ENCODE assay signal across 9 cellular contexts in the genomic region with DNA sequence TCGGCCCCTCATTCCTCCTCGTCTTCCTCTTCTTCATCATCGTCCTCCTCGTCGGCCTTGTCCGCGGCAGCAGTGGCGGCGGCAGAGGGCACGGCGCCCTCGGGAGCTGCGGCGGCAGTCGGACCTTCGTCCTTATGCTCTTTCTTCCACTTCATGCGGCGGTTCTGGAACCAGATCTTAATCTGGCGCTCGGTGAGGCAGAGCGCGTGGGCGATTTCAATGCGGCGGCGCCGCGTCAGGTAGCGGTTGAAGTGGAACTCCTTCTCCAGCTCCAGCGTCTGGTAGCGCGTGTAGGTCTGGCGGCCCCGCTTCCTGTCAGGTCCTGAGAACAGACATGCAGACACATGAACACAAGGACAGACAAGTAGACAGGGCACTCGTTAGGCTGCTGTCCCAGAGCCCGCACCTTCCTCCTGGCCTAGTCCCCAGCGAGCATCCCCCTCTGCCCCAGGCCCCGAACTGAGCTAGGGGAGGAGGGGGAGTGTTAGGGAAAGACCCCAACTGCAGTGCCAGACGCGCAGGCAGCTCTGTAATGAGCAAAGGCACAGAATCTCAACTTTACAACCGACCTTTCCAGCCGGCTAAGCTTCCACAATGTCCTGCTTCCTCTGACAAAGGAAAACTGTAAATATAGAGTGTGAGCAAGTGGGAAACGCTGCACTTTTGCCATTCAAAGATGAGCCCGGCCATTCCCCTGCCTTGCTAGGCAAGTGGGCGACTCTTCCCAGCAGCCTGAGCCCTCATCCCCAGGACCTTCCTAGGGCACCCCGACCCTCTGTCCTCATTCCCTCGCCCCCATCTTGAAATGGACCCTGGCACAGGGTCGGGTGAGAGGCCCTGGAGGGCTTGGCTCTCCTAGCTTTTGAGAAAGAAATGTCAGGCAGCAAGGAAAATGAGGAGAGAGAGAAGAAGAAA. TPM values are rescaled to one million over a fixed set of nuclear protein-coding genes. Genes with fewer than 3 reads are reported as not detected.
DNase-seq lines count a peak whose midpoint lies in the region; ATAC-seq, FAIRE-seq and TF ChIP-seq lines count a peak whose summit lies in the region.
"Had no signal": no experiment of that assay in that cellular context is flagged by ENCODE, and none has a peak within 500 bp of the region (broad histone marks: within the 10 kb centered on the region; RNA-seq: fewer than 3 reads in every experiment).

No MANE protein-coding gene starts in this region.

- H3K27ac ChIP-seq in HepG2 (ENCODE audit: extremely low read length, insufficient read depth, low read length) (no peak overlapping the region), testis (no peak overlapping the region)

- H3K4me1 ChIP-seq in HepG2 (ENCODE audit: insufficient read depth, low read length) (peaks cover 30% of the 10 kb centered on the region), testis (peaks cover 7% of the 10 kb centered on the region)

- intact Hi-C loops in HepG2 (cut with micrococcal nuclease; ENCODE audit: unreplicated experiment) (no loop called here), testis (cut with DNase I; ENCODE audit: low total_unique reads) (no loop called here)

- TF ChIP-seq POLR2A in HepG2 (IDR thresholded peaks at IDR 0.05; ENCODE audit: insufficient read depth in 1 of 2, low read depth in 2 of 2, low read length in 2 of 2) (no peak), testis (IDR thresholded peaks at IDR 0.05) (no peak)

- H3K36me3 ChIP-seq in HepG2 (replicated peaks in 1 of 2; ENCODE audit: control insufficient read depth in 1 of 2, insufficient read depth in 2 of 2, low read length in 2 of 2) (no peaks in the 10 kb centered on the region), testis (ENCODE audit: low read depth, missing control alignments) (no peaks in the 10 kb centered on the region)

- H3K27me3 Mint-ChIP-seq in activated T-cell treated with anti-CD3 and anti-CD28 coated beads, Interleukin-2, amount 50 U/mL, for 24 hours, result peaks cover 96% of the 10 kb centered on the region

- peak overlapping the region; percentile 42 for H3K4me3 Mint-ChIP-seq in activated T-cell treated with anti-CD3 and anti-CD28 coated beads, Interleukin-2, amount 50 U/mL, for 24 hours

- H4K20me1 ChIP-seq in HepG2 (ENCODE audit: insufficient read depth, low read length), result no peaks in the 10 kb centered on the region

- no TSS peak for BruUV-seq in HepG2 (replicated peaks; lab: Mats Ljungman, UMichigan)

- no peak overlapping the region for H3K9ac ChIP-seq in HepG2 (ENCODE audit: insufficient read depth, low read depth, low read length)

- H3K4me1 Mint-ChIP-seq in activated T-cell treated with anti-CD3 and anti-CD28 coated beads, Interleukin-2, amount 50 U/mL, for 24 hours (ENCODE audit: low read depth), result peaks cover 60% of the 10 kb centered on the region

- POLR2A ChIA-PET in HepG2 (lab: Yijun Ruan, JAX) (no interaction called here), HEK293T (lab: Yijun Ruan, JAX) (interaction anchor here (0.7 to 17.5 kb wide), 5 partner anchors 11 to 472 kb away, joined by 3 to 367 read pairs (median 6); a partner anchor contains a TSS)

- H3K9me3 ChIP-seq in HepG2 (ENCODE audit: low read length), result no peaks in the 10 kb centered on the region
- no peaks in the 10 kb centered on the region for H3K9me3 ChIP-seq in testis

- 47% methylated on average over 34 of the region's 48 CpGs for WGBS in HepG2 (ENCODE audit: low lambda C conversion rate)
- 5 to 12% methylated on average over 45 to 48 of the region's 48 CpGs for WGBS in testis, 2 donors

- no peak for TF ChIP-seq CTCF in HepG2 (CRISPR knock-in tag; IDR thresholded peaks at IDR 0.05)
- TF ChIP-seq CTCF in testis (IDR thresholded peaks at IDR 0.05), result no peak

- in situ Hi-C loops in HepG2 (cut with HindIII; ENCODE audit: extremely low pct_ligation_motif_present, low pct_unique_long_range_greater_than_20kb), result loop anchor here (5.0 to 25.0 kb wide), 2 partner anchors 788 to 1068 kb away; no protein-coding TSS in a partner anchor

- H3K9me3 Mint-ChIP-seq in activated T-cell treated with anti-CD3 and anti-CD28 coated beads, Interleukin-2, amount 50 U/mL, for 24 hours, result no peaks in the 10 kb centered on the region

- peak overlapping the region; percentile 80 for H3K27ac Mint-ChIP-seq in activated T-cell treated with anti-CD3 and anti-CD28 coated beads, Interleukin-2, amount 50 U/mL, for 24 hours

- no peaks in the 10 kb centered on the region for H3K79me2 ChIP-seq in HepG2 (ENCODE audit: insufficient read depth, low read length)

- no peak overlapping the region for H2AFZ ChIP-seq in HepG2 (ENCODE audit: low read length)

- H3K4me3 ChIP-seq in HepG2 (replicated peaks in 1 of 3; ENCODE audit: insufficient read depth in 1 of 3, low read depth in 2 of 3, low read length in 3 of 3), result peak overlapping the region in 1 of 3 experiments; percentile 14; a peak in 2 of 6 replicates
- H3K4me3 ChIP-seq in testis, result no peak overlapping the region

- DNase-seq in DMS 273 (lab: John Stamatoyannopoulos, UW; ENCODE audit: unreplicated experiment), result peak; percentile 51
- no peak for DNase-seq in DMS 273 treated with DMSO at 0.1 percent for 48 hours (lab: John Stamatoyannopoulos, UW)
- peak; percentile 62 for DNase-seq in activated T-cell treated with anti-CD3 and anti-CD28 coated beads, Interleukin-2, amount 50 U/mL, for 24 hours
- DNase-seq in HepG2 (ENCODE audit: low spot score), result no peak
- DNase-seq in testis, result peak; percentile 10
- DNase-seq in HEK293T (ENCODE audit: extremely low spot score), result no peak
- no peak for DNase-seq in GM19239 (ENCODE audit: insufficient read length, low spot score)

- CTCF ChIA-PET in HepG2 (lab: Yijun Ruan, JAX; ENCODE audit: low intra/inter-chr PET ratio, low total read pairs) (no interaction called here), HEK293T (lab: Yijun Ruan, JAX) (no interaction called here)

- FAIRE-seq in HepG2 (lab: Jason Lieb, UNC) (no peak), GM19239 (lab: Jason Lieb, UNC) (no peak)
- FAIRE-seq: A204.1 had no signal

- no peak for TF ChIP-seq RAD21 in HepG2 (CRISPR knock-in tag; IDR thresholded peaks at IDR 0.05)

- no peaks in the 10 kb centered on the region for H3K36me3 Mint-ChIP-seq in activated T-cell treated with anti-CD3 and anti-CD28 coated beads, Interleukin-2, amount 50 U/mL, for 24 hours (ENCODE audit: low read depth)

- no peak for ATAC-seq in HepG2
- no peak for ATAC-seq in GM21619 (IDR thresholded peaks at IDR 0.05; ENCODE audit: unreplicated experiment)

- TF ChIP-seq EP300 in HepG2 (IDR thresholded peaks at IDR 0.05; ENCODE audit: low read depth in 2 of 2, low read length in 2 of 2), result no peak
- no peak for TF ChIP-seq EP300 in HepG2 (CRISPR knock-in tag; IDR thresholded peaks at IDR 0.05; ENCODE audit: borderline replicate concordance)

- H3K27me3 ChIP-seq in HepG2 (ENCODE audit: control insufficient read depth in 1 of 2, insufficient read depth in 2 of 2, low read length in 2 of 2) (peaks cover 6 to 61% of the 10 kb centered on the region in 2 experiments), testis (peaks cover 14% of the 10 kb centered on the region)

- H3K4me2 ChIP-seq in HepG2 (ENCODE audit: low read depth, low read length), result peak overlapping the region; percentile 52

RNA-seq across cellular contexts. Expression of a gene that starts 1.3 kb away (rescaled TPM):
- not detected in 2 replicates for total RNA-seq in HepG2 (2016; rRNA removed; fragmentation: Illumina TruSeq; extraction: Trizol)
- total RNA-seq in HepG2 (2016; cell fraction: cytosol; rRNA removed; fragmentation: Illumina TruSeq; extraction: Trizol; ENCODE audit: low read depth), result not detected in 2 replicates
- not detected in 2 replicates for total RNA-seq in HepG2 (2016; cell fraction: insoluble cytoplasmic fraction; rRNA removed; fragmentation: Illumina TruSeq; extraction: Trizol)
- 0.07 and 0.15 TPM in 2 replicates for total RNA-seq in HepG2 (2016; cell fraction: membrane; rRNA removed; fragmentation: Illumina TruSeq; extraction: Trizol)
- total RNA-seq in HepG2 (2016; cell fraction: nucleus; rRNA removed; fragmentation: Illumina TruSeq; extraction: Trizol), result not detected in 2 replicates
- polyA plus RNA-seq in HepG2 (2011; rRNA removed), result 0.05 and 0.10 TPM in 2 replicates
- 0.07 and 0.13 TPM in 2 replicates for polyA plus RNA-seq in HepG2 (2011; cell fraction: cytosol; rRNA removed)
- 0.08 TPM in 1 of 2 replicates, not detected in the other for polyA plus RNA-seq in HepG2 (2011; cell fraction: nucleus; rRNA removed)
- 0.32 TPM in 1 of 2 replicates, not detected in the other for polyA plus RNA-seq in HepG2 (2012)
- 0.10 TPM in 1 of 2 replicates, not detected in the other for polyA plus RNA-seq in HepG2 (2016; cell fraction: cytosol; fragmentation: Illumina TruSeq; extraction: Trizol; ENCODE audit: low read depth)
- 0.22 and 0.31 TPM in 2 replicates for polyA plus RNA-seq in HepG2 (2016; cell fraction: insoluble cytoplasmic fraction; fragmentation: Illumina TruSeq; extraction: Trizol; ENCODE audit: low read depth)
- polyA plus RNA-seq in HepG2 (2016; cell fraction: membrane; fragmentation: Illumina TruSeq; extraction: Trizol; ENCODE audit: low read depth), result 0.26 and 0.30 TPM in 2 replicates
- not detected in 2 replicates for polyA plus RNA-seq in HepG2 (2016; cell fraction: nucleus; fragmentation: Illumina TruSeq; extraction: Trizol; ENCODE audit: insufficient read depth, low read depth)
- 0.08 and 3.8 TPM in 2 replicates for polyA minus RNA-seq in HepG2 (2011; rRNA and poly(A)+ RNA removed; ENCODE audit: low replicate concordance)
- polyA minus RNA-seq in HepG2 (2011; cell fraction: cytosol; rRNA and poly(A)+ RNA removed), result 0.30 and 1.1 TPM in 2 replicates
- not detected in 2 replicates for polyA minus RNA-seq in HepG2 (2011; cell fraction: nucleus; rRNA and poly(A)+ RNA removed)
- total RNA-seq in testis, result 1 to 10 TPM; 3.1 to 7.8 TPM
- polyA plus RNA-seq in testis (ENCODE audit: insufficient read depth, low read depth, low replicate concordance), result 13.1 TPM

RNA-seq across cellular contexts. Expression of a gene that starts 2.8 kb away (rescaled TPM):
- total RNA-seq in HepG2 (2016; rRNA removed; fragmentation: Illumina TruSeq; extraction: Trizol) (2.1 and 2.9 TPM in 2 replicates), testis (1 to 10 TPM in 1 of 2 donors, under 1 TPM in 1; 0.93 to 2.4 TPM)
- 0.51 and 0.71 TPM in 2 replicates for total RNA-seq in HepG2 (2016; cell fraction: cytosol; rRNA removed; fragmentation: Illumina TruSeq; extraction: Trizol; ENCODE audit: low read depth)
- 1.7 and 2.6 TPM in 2 replicates for total RNA-seq in HepG2 (2016; cell fraction: insoluble cytoplasmic fraction; rRNA removed; fragmentation: Illumina TruSeq; extraction: Trizol)
- total RNA-seq in HepG2 (2016; cell fraction: membrane; rRNA removed; fragmentation: Illumina TruSeq; extraction: Trizol), result 1.6 and 1.9 TPM in 2 replicates
- 3.5 and 4.8 TPM in 2 replicates for total RNA-seq in HepG2 (2016; cell fraction: nucleus; rRNA removed; fragmentation: Illumina TruSeq; extraction: Trizol)
- polyA plus RNA-seq in HepG2 (2011; rRNA removed) (4.3 and 4.6 TPM in 2 replicates), testis (ENCODE audit: insufficient read depth, low read depth, low replicate concordance) (2.8 TPM)
- polyA plus RNA-seq in HepG2 (2011; cell fraction: cytosol; rRNA removed), result 1.3 and 1.5 TPM in 2 replicates
- 12.3 and 16.6 TPM in 2 replicates for polyA plus RNA-seq in HepG2 (2011; cell fraction: nucleus; rRNA removed)
- polyA plus RNA-seq in HepG2 (2012), result 3.8 and 6.3 TPM in 2 replicates
- 0.74 and 0.97 TPM in 2 replicates for polyA plus RNA-seq in HepG2 (2016; cell fraction: cytosol; fragmentation: Illumina TruSeq; extraction: Trizol; ENCODE audit: low read depth)
- 4.9 and 6.7 TPM in 2 replicates for polyA plus RNA-seq in HepG2 (2016; cell fraction: insoluble cytoplasmic fraction; fragmentation: Illumina TruSeq; extraction: Trizol; ENCODE audit: low read depth)
- 3.4 TPM in 2 replicates for polyA plus RNA-seq in HepG2 (2016; cell fraction: membrane; fragmentation: Illumina TruSeq; extraction: Trizol; ENCODE audit: low read depth)
- polyA plus RNA-seq in HepG2 (2016; cell fraction: nucleus; fragmentation: Illumina TruSeq; extraction: Trizol; ENCODE audit: insufficient read depth, low read depth), result 26.3 and 26.9 TPM in 2 replicates
- polyA minus RNA-seq in HepG2 (2011; rRNA and poly(A)+ RNA removed; ENCODE audit: low replicate concordance), result 1.7 TPM in 1 of 2 replicates, not detected in the other
- 0.88 and 1.1 TPM in 2 replicates for polyA minus RNA-seq in HepG2 (2011; cell fraction: cytosol; rRNA and poly(A)+ RNA removed)
- polyA minus RNA-seq in HepG2 (2011; cell fraction: nucleus; rRNA and poly(A)+ RNA removed), result 2.2 and 4.6 TPM in 2 replicates

RNA-seq across cellular contexts. Expression of a gene that starts 7.6 kb away (rescaled TPM):
- total RNA-seq in HepG2 (2016; rRNA removed; fragmentation: Illumina TruSeq; extraction: Trizol), result 0.95 and 1.3 TPM in 2 replicates
- total RNA-seq in HepG2 (2016; cell fraction: cytosol; rRNA removed; fragmentation: Illumina TruSeq; extraction: Trizol; ENCODE audit: low read depth), result 0.71 TPM in 1 of 2 replicates, not detected in the other
- 0.79 and 1.2 TPM in 2 replicates for total RNA-seq in HepG2 (2016; cell fraction: insoluble cytoplasmic fraction; rRNA removed; fragmentation: Illumina TruSeq; extraction: Trizol)
- 0.41 and 0.65 TPM in 2 replicates for total RNA-seq in HepG2 (2016; cell fraction: membrane; rRNA removed; fragmentation: Illumina TruSeq; extraction: Trizol)
- 1.1 and 3.7 TPM in 2 replicates for total RNA-seq in HepG2 (2016; cell fraction: nucleus; rRNA removed; fragmentation: Illumina TruSeq; extraction: Trizol)
- 0.68 and 1.5 TPM in 2 replicates for polyA plus RNA-seq in HepG2 (2011; rRNA removed)
- polyA plus RNA-seq in HepG2 (2011; cell fraction: cytosol; rRNA removed), result 0.38 and 0.74 TPM in 2 replicates
- polyA plus RNA-seq in HepG2 (2011; cell fraction: nucleus; rRNA removed), result 4.3 and 4.7 TPM in 2 replicates
- 0.47 and 0.68 TPM in 2 replicates for polyA plus RNA-seq in HepG2 (2012)
- 0.18 TPM in 1 of 2 replicates, not detected in the other for polyA plus RNA-seq in HepG2 (2016; cell fraction: cytosol; fragmentation: Illumina TruSeq; extraction: Trizol; ENCODE audit: low read depth)
- polyA plus RNA-seq in HepG2 (2016; cell fraction: insoluble cytoplasmic fraction; fragmentation: Illumina TruSeq; extraction: Trizol; ENCODE audit: low read depth), result 0.94 and 0.99 TPM in 2 replicates
- polyA plus RNA-seq in HepG2 (2016; cell fraction: membrane; fragmentation: Illumina TruSeq; extraction: Trizol; ENCODE audit: low read depth), result 0.22 TPM in 1 of 2 replicates, not detected in the other
- 3.5 and 4.1 TPM in 2 replicates for polyA plus RNA-seq in HepG2 (2016; cell fraction: nucleus; fragmentation: Illumina TruSeq; extraction: Trizol; ENCODE audit: insufficient read depth, low read depth)
- polyA minus RNA-seq in HepG2 (2011; rRNA and poly(A)+ RNA removed; ENCODE audit: low replicate concordance), result 1.2 and 2.5 TPM in 2 replicates
- polyA minus RNA-seq in HepG2 (2011; cell fraction: cytosol; rRNA and poly(A)+ RNA removed), result 0.79 TPM in 1 of 2 replicates, not detected in the other
- polyA minus RNA-seq in HepG2 (2011; cell fraction: nucleus; rRNA and poly(A)+ RNA removed), result 2.1 and 3.0 TPM in 2 replicates
- total RNA-seq in testis, result not detected
- polyA plus RNA-seq in testis (ENCODE audit: insufficient read depth, low read depth, low replicate concordance), result 0.37 TPM

RNA-seq across cellular contexts. Expression of a gene that starts 10.2 kb away (rescaled TPM):
- total RNA-seq in HepG2 (2016; rRNA removed; fragmentation: Illumina TruSeq; extraction: Trizol) (not detected in 2 replicates), testis (under 1 TPM; 0.25 to 0.39 TPM)
- not detected in 2 replicates for total RNA-seq in HepG2 (2016; cell fraction: cytosol; rRNA removed; fragmentation: Illumina TruSeq; extraction: Trizol; ENCODE audit: low read depth)
- total RNA-seq in HepG2 (2016; cell fraction: insoluble cytoplasmic fraction; rRNA removed; fragmentation: Illumina TruSeq; extraction: Trizol), result not detected in 2 replicates
- total RNA-seq in HepG2 (2016; cell fraction: membrane; rRNA removed; fragmentation: Illumina TruSeq; extraction: Trizol), result not detected in 2 replicates
- total RNA-seq in HepG2 (2016; cell fraction: nucleus; rRNA removed; fragmentation: Illumina TruSeq; extraction: Trizol), result not detected in 2 replicates
- polyA plus RNA-seq in HepG2 (2011; rRNA removed) (not detected in 2 replicates), testis (ENCODE audit: insufficient read depth, low read depth, low replicate concordance) (1.0 TPM)
- polyA plus RNA-seq in HepG2 (2011; cell fraction: cytosol; rRNA removed), result not detected in 2 replicates
- not detected in 2 replicates for polyA plus RNA-seq in HepG2 (2011; cell fraction: nucleus; rRNA removed)
- polyA plus RNA-seq in HepG2 (2012), result not detected in 2 replicates
- not detected in 2 replicates for polyA plus RNA-seq in HepG2 (2016; cell fraction: cytosol; fragmentation: Illumina TruSeq; extraction: Trizol; ENCODE audit: low read depth)
- not detected in 2 replicates for polyA plus RNA-seq in HepG2 (2016; cell fraction: insoluble cytoplasmic fraction; fragmentation: Illumina TruSeq; extraction: Trizol; ENCODE audit: low read depth)
- polyA plus RNA-seq in HepG2 (2016; cell fraction: membrane; fragmentation: Illumina TruSeq; extraction: Trizol; ENCODE audit: low read depth), result not detected in 2 replicates
- polyA plus RNA-seq in HepG2 (2016; cell fraction: nucleus; fragmentation: Illumina TruSeq; extraction: Trizol; ENCODE audit: insufficient read depth, low read depth), result not detected in 2 replicates
- 0.51 TPM in 1 of 2 replicates, not detected in the other for polyA minus RNA-seq in HepG2 (2011; rRNA and poly(A)+ RNA removed; ENCODE audit: low replicate concordance)
- not detected in 2 replicates for polyA minus RNA-seq in HepG2 (2011; cell fraction: cytosol; rRNA and poly(A)+ RNA removed)
- polyA minus RNA-seq in HepG2 (2011; cell fraction: nucleus; rRNA and poly(A)+ RNA removed), result not detected in 2 replicates

RNA-seq across cellular contexts. Expression of a gene that starts 11.7 kb away (rescaled TPM):
- total RNA-seq in HepG2 (2016; rRNA removed; fragmentation: Illumina TruSeq; extraction: Trizol) (3.2 and 3.9 TPM in 2 replicates), testis (under 1 TPM in 1 of 2 donors, not detected in 1; 0.63 TPM)
- 0.71 and 0.97 TPM in 2 replicates for total RNA-seq in HepG2 (2016; cell fraction: cytosol; rRNA removed; fragmentation: Illumina TruSeq; extraction: Trizol; ENCODE audit: low read depth)
- total RNA-seq in HepG2 (2016; cell fraction: insoluble cytoplasmic fraction; rRNA removed; fragmentation: Illumina TruSeq; extraction: Trizol), result 3.0 TPM in 2 replicates
- 2.1 and 3.2 TPM in 2 replicates for total RNA-seq in HepG2 (2016; cell fraction: membrane; rRNA removed; fragmentation: Illumina TruSeq; extraction: Trizol)
- 2.1 and 4.1 TPM in 2 replicates for total RNA-seq in HepG2 (2016; cell fraction: nucleus; rRNA removed; fragmentation: Illumina TruSeq; extraction: Trizol)
- polyA plus RNA-seq in HepG2 (2011; rRNA removed) (3.6 and 4.0 TPM in 2 replicates), testis (ENCODE audit: insufficient read depth, low read depth, low replicate concordance) (7.6 TPM)
- 2.0 TPM in 2 replicates for polyA plus RNA-seq in HepG2 (2011; cell fraction: cytosol; rRNA removed)
- 4.0 and 4.1 TPM in 2 replicates for polyA plus RNA-seq in HepG2 (2011; cell fraction: nucleus; rRNA removed)
- polyA plus RNA-seq in HepG2 (2012), result 2.3 TPM in 2 replicates
- 0.70 and 1.1 TPM in 2 replicates for polyA plus RNA-seq in HepG2 (2016; cell fraction: cytosol; fragmentation: Illumina TruSeq; extraction: Trizol; ENCODE audit: low read depth)
- polyA plus RNA-seq in HepG2 (2016; cell fraction: insoluble cytoplasmic fraction; fragmentation: Illumina TruSeq; extraction: Trizol; ENCODE audit: low read depth), result 4.1 and 4.3 TPM in 2 replicates
- polyA plus RNA-seq in HepG2 (2016; cell fraction: membrane; fragmentation: Illumina TruSeq; extraction: Trizol; ENCODE audit: low read depth), result 2.2 and 2.8 TPM in 2 replicates
- 6.4 and 8.6 TPM in 2 replicates for polyA plus RNA-seq in HepG2 (2016; cell fraction: nucleus; fragmentation: Illumina TruSeq; extraction: Trizol; ENCODE audit: insufficient read depth, low read depth)
- polyA minus RNA-seq in HepG2 (2011; rRNA and poly(A)+ RNA removed; ENCODE audit: low replicate concordance), result 0.98 and 2.8 TPM in 2 replicates
- polyA minus RNA-seq in HepG2 (2011; cell fraction: cytosol; rRNA and poly(A)+ RNA removed), result 1.1 and 2.2 TPM in 2 replicates
- 2.7 and 3.4 TPM in 2 replicates for polyA minus RNA-seq in HepG2 (2011; cell fraction: nucleus; rRNA and poly(A)+ RNA removed)

Comparison
In these comparisons a context has a peak if more than half of its experiments do, and no peak if none do; other contexts are left out.
1. DNase-seq: peak in DMS 273 (single experiment), activated T-cell treated with anti-CD3 and anti-CD28 coated beads, Interleukin-2, amount 50 U/mL, for 24 hours (single experiment) and testis (single experiment); none in DMS 273 treated with DMSO at 0.1 percent for 48 hours (single experiment), HepG2 (single experiment), HEK293T (single experiment) and GM19239 (single experiment).